ENCODE assay signal across 32 cellular contexts in the genomic region with DNA sequence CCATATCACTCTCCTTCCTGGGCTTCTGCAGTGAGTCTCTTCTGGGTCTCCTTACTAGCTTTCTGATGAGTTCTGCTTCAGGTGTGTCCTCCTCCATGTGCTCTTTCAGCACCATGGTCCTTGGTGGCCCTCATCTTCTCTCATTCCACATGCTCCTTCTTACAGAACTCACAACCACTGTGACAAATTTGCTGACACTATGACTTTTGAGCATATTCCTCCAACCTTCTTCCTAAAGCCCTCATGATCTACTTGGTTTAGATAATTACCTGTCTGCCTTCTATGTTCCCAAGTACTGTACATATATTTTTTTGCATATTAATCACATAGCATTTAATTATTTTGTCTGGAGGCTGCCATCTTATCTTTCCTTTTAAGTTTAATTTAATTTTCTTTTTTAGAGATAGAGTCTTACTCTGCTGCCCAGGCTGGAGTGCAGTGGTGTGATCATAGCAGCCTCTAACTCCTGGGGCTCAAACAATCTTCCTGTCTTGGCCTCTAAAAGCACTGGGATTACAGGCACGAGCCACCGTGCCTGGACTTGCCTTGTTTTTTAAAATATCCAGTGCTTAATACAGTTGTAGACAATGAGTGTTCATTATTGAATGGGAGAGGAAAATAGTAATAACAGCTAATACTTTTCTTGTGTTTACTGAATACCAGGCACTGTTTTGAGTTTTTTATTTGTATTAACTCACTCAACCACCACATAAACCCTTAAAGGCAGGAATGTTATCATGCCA. TPM values are rescaled to one million over a fixed set of nuclear protein-coding genes. Genes with fewer than 3 reads are reported as not detected.
"Had no signal": no experiment of that assay in that cellular context is flagged by ENCODE, and none has a peak within 500 bp of the region (broad histone marks: within the 10 kb centered on the region; RNA-seq: fewer than 3 reads in every experiment).

No MANE protein-coding gene starts in this region.

- ATAC-seq: esophagus mucosa, gastrocnemius medialis, heart right ventricle, left cardiac atrium, left lung, left ventricle myocardium superior, lower lobe of right lung, mucosa of descending colon had no signal

- H3K9me3 ChIP-seq: colonic mucosa, esophagus squamous epithelium, gastrocnemius medialis, heart right ventricle, left lung, lower lobe of right lung, mucosa of descending colon had no signal

- H3K27ac ChIP-seq: colonic mucosa, epithelial cell of prostate, esophagus squamous epithelium, gastrocnemius medialis, heart right ventricle, left lung, lower lobe of right lung had no signal

- DNase-seq: colonic mucosa; cortex of kidney; effector CD8-positive, alpha-beta T cell; erythroblast; esophagus squamous epithelium; foreskin fibroblast; foreskin melanocyte; gastrocnemius medialis; glutamatergic neuron; head of caudate nucleus; heart right ventricle; hippocampal formation; left cardiac atrium; left lung; left ventricle myocardium superior; lower lobe of right lung; mesenchymal stem cell; mucosa of descending colon; naive B cell had no signal

- H3K36me3 ChIP-seq: colonic mucosa, esophagus squamous epithelium, gastrocnemius medialis, heart right ventricle, left lung, lower lobe of right lung had no signal

- H3K4me3 ChIP-seq: colonic mucosa, esophagus squamous epithelium, gastrocnemius medialis, heart right ventricle, left lung, lower lobe of right lung, mucosa of descending colon had no signal

- H3K27me3 ChIP-seq: colonic mucosa, esophagus squamous epithelium, gastrocnemius medialis, heart right ventricle, left lung had no signal

- FAIRE-seq: endothelial cell of umbilical vein, islet of Langerhans, keratinocyte had no signal

- H3K4me1 ChIP-seq: colonic mucosa, esophagus squamous epithelium, gastrocnemius medialis, lower lobe of right lung had no signal

RNA-seq across cellular contexts. Expression of gene FAM216B, which starts 23.5 kb away (rescaled TPM):
- total RNA-seq: dermis microvascular lymphatic vessel endothelial cell, endothelial cell of umbilical vein, esophagus mucosa, esophagus squamous epithelium, gastrocnemius medialis, glomerular endothelial cell, kidney epithelial cell, lower leg skin, lung microvascular endothelial cell, mesenteric fat pad, mesothelial cell of epicardium, myocyte had no signal
- polyA plus RNA-seq: endothelial cell of umbilical vein, keratinocyte had no signal
